1 cellular context compared by ENCODE assay signal in the genomic region with DNA sequence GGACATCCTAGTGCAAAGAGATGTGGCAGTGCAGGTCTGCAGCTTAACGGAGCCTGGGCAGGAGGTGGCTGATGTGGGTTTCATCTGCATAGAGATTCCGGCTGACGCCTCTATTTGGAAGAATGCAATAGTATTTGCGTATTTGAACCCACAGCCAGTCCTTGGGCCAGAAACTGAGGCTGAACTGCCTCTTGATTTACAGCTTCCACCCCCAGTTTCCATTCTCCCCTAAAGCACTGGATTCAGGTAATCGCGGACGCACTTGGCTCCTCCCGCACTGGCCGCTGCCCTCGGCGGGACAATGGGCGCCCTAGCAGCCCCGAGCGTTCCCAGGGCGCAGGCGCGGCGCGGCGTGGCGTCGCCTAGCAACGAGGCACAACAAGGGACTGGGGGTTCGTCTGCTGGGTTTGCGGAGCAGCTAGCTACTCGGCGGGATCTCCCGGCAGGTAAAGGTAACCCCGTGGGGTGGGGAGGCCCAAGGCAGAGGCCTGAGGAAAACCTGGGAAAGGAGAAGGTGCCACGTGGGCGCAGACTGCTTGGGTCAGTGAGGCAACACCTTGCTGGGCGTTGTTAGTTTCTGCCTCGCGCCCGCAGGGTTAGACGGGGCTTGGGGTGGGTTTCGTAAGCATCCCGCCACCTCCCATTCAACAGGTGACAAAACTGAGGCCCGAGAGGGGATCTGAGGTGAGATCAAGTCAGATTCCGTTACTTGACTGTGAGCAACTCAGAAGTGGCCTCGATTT.
TF ChIP-seq lines count a peak whose summit lies in the region.

Gene ARMC3 (plus strand): TSS at position 393 of the 743 bp plus-strand sequence. CDS start 3,944 bp downstream, outside the sequence.

TF ChIP-seq in HEK293, 187 proteins besides CTCF, POLR2A, EP300 and RAD21 (continued from another document and continues in another):
- no peak for TF ChIP-seq ZBTB49 (tag by site-specific recombination; IDR thresholded peaks at IDR 0.05; ENCODE audit: low read depth)
- no peak for TF ChIP-seq ZNF426 (tag by site-specific recombination; IDR thresholded peaks at IDR 0.05)
- no peak for TF ChIP-seq ZNF202 (tag by site-specific recombination; IDR thresholded peaks at IDR 0.05; ENCODE audit: borderline replicate concordance)
- TF ChIP-seq, protein P1, sequence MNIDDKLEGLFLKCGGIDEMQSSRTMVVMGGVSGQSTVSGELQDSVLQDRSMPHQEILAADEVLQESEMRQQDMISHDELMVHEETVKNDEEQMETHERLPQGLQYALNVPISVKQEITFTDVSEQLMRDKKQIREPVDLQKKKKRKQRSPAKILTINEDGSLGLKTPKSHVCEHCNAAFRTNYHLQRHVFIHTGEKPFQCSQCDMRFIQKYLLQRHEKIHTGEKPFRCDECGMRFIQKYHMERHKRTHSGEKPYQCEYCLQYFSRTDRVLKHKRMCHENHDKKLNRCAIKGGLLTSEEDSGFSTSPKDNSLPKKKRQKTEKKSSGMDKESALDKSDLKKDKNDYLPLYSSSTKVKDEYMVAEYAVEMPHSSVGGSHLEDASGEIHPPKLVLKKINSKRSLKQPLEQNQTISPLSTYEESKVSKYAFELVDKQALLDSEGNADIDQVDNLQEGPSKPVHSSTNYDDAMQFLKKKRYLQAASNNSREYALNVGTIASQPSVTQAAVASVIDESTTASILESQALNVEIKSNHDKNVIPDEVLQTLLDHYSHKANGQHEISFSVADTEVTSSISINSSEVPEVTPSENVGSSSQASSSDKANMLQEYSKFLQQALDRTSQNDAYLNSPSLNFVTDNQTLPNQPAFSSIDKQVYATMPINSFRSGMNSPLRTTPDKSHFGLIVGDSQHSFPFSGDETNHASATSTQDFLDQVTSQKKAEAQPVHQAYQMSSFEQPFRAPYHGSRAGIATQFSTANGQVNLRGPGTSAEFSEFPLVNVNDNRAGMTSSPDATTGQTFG (tag by site-specific recombination; IDR thresholded peaks at IDR 0.05; ENCODE audit: borderline replicate concordance): no peak
- TF ChIP-seq, protein P2, sequence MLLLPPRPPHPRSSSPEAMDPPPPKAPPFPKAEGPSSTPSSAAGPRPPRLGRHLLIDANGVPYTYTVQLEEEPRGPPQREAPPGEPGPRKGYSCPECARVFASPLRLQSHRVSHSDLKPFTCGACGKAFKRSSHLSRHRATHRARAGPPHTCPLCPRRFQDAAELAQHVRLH (tag by site-specific recombination; IDR thresholded peaks at IDR 0.05): 0 out of 2 replicates have a peak, but pooled peaks have one; percentile 34
- TF ChIP-seq ZNF391 (tag by site-specific recombination; IDR thresholded peaks at IDR 0.05; ENCODE audit: borderline replicate concordance, low read depth): no peak
- no peak for TF ChIP-seq ZNF670 (tag by site-specific recombination; IDR thresholded peaks at IDR 0.05; ENCODE audit: low read depth)
- TF ChIP-seq SP2 (tag by site-specific recombination; IDR thresholded peaks at IDR 0.05): no peak
- no peak for TF ChIP-seq ZNF513 (tag by site-specific recombination; IDR thresholded peaks at IDR 0.05)
- TF ChIP-seq ZNF658 (tag by site-specific recombination; IDR thresholded peaks at IDR 0.05): no peak
- TF ChIP-seq ZBTB20 (tag by site-specific recombination; IDR thresholded peaks at IDR 0.05): no peak
- TF ChIP-seq, protein P3, sequence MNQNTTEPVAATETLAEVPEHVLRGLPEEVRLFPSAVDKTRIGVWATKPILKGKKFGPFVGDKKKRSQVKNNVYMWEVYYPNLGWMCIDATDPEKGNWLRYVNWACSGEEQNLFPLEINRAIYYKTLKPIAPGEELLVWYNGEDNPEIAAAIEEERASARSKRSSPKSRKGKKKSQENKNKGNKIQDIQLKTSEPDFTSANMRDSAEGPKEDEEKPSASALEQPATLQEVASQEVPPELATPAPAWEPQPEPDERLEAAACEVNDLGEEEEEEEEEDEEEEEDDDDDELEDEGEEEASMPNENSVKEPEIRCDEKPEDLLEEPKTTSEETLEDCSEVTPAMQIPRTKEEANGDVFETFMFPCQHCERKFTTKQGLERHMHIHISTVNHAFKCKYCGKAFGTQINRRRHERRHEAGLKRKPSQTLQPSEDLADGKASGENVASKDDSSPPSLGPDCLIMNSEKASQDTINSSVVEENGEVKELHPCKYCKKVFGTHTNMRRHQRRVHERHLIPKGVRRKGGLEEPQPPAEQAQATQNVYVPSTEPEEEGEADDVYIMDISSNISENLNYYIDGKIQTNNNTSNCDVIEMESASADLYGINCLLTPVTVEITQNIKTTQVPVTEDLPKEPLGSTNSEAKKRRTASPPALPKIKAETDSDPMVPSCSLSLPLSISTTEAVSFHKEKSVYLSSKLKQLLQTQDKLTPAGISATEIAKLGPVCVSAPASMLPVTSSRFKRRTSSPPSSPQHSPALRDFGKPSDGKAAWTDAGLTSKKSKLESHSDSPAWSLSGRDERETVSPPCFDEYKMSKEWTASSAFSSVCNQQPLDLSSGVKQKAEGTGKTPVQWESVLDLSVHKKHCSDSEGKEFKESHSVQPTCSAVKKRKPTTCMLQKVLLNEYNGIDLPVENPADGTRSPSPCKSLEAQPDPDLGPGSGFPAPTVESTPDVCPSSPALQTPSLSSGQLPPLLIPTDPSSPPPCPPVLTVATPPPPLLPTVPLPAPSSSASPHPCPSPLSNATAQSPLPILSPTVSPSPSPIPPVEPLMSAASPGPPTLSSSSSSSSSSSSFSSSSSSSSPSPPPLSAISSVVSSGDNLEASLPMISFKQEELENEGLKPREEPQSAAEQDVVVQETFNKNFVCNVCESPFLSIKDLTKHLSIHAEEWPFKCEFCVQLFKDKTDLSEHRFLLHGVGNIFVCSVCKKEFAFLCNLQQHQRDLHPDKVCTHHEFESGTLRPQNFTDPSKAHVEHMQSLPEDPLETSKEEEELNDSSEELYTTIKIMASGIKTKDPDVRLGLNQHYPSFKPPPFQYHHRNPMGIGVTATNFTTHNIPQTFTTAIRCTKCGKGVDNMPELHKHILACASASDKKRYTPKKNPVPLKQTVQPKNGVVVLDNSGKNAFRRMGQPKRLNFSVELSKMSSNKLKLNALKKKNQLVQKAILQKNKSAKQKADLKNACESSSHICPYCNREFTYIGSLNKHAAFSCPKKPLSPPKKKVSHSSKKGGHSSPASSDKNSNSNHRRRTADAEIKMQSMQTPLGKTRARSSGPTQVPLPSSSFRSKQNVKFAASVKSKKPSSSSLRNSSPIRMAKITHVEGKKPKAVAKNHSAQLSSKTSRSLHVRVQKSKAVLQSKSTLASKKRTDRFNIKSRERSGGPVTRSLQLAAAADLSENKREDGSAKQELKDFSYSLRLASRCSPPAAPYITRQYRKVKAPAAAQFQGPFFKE (tag by site-specific recombination; IDR thresholded peaks at IDR 0.05; ENCODE audit: borderline replicate concordance): no peak
- TF ChIP-seq ZNF433 (tag by site-specific recombination; IDR thresholded peaks at IDR 0.05; ENCODE audit: low read depth): no peak
- TF ChIP-seq SETDB1 (IDR thresholded peaks at IDR 0.05; ENCODE audit: insufficient read length, low read length): no peak
- peak; percentile 62 for TF ChIP-seq PATZ1 (tag by site-specific recombination; IDR thresholded peaks at IDR 0.05)
- no peak for TF ChIP-seq ZSCAN23 (tag by site-specific recombination; IDR thresholded peaks at IDR 0.05)
- no peak for TF ChIP-seq ZNF600 (tag by site-specific recombination; IDR thresholded peaks at IDR 0.05)
- TF ChIP-seq ZNF449 (tag by site-specific recombination; IDR thresholded peaks at IDR 0.05): no peak
- TF ChIP-seq ZNF366 (tag by site-specific recombination; conservative IDR thresholded peaks at IDR 0.05): no peak
- TF ChIP-seq ZIC2 (tag by site-specific recombination; IDR thresholded peaks at IDR 0.05): peak; percentile 51
- no peak for TF ChIP-seq ZNF530 (tag by site-specific recombination; IDR thresholded peaks at IDR 0.05; ENCODE audit: low read depth)
- TF ChIP-seq, protein P4, sequence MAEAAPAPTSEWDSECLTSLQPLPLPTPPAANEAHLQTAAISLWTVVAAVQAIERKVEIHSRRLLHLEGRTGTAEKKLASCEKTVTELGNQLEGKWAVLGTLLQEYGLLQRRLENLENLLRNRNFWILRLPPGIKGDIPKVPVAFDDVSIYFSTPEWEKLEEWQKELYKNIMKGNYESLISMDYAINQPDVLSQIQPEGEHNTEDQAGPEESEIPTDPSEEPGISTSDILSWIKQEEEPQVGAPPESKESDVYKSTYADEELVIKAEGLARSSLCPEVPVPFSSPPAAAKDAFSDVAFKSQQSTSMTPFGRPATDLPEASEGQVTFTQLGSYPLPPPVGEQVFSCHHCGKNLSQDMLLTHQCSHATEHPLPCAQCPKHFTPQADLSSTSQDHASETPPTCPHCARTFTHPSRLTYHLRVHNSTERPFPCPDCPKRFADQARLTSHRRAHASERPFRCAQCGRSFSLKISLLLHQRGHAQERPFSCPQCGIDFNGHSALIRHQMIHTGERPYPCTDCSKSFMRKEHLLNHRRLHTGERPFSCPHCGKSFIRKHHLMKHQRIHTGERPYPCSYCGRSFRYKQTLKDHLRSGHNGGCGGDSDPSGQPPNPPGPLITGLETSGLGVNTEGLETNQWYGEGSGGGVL (tag by site-specific recombination; IDR thresholded peaks at IDR 0.05): no peak
- TF ChIP-seq ZNF157 (tag by site-specific recombination; IDR thresholded peaks at IDR 0.05): no peak
- TF ChIP-seq ZNF416 (tag by site-specific recombination; IDR thresholded peaks at IDR 0.05): no peak
- TF ChIP-seq, protein P5, sequence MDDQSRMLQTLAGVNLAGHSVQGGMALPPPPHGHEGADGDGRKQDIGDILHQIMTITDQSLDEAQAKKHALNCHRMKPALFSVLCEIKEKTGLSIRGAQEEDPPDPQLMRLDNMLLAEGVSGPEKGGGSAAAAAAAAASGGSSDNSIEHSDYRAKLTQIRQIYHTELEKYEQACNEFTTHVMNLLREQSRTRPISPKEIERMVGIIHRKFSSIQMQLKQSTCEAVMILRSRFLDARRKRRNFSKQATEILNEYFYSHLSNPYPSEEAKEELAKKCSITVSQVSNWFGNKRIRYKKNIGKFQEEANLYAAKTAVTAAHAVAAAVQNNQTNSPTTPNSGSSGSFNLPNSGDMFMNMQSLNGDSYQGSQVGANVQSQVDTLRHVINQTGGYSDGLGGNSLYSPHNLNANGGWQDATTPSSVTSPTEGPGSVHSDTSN (CRISPR knock-in tag; IDR thresholded peaks at IDR 0.05): no peak
- TF ChIP-seq ZNF112 (tag by site-specific recombination; IDR thresholded peaks at IDR 0.05): no peak
- TF ChIP-seq ZNF19 (tag by site-specific recombination; IDR thresholded peaks at IDR 0.05; ENCODE audit: low read depth): no peak
- TF ChIP-seq ZNF777 (tag by site-specific recombination; IDR thresholded peaks at IDR 0.05; ENCODE audit: borderline replicate concordance): no peak
- no peak for TF ChIP-seq ZNF155 (tag by site-specific recombination; IDR thresholded peaks at IDR 0.05)
- TF ChIP-seq, protein P6, sequence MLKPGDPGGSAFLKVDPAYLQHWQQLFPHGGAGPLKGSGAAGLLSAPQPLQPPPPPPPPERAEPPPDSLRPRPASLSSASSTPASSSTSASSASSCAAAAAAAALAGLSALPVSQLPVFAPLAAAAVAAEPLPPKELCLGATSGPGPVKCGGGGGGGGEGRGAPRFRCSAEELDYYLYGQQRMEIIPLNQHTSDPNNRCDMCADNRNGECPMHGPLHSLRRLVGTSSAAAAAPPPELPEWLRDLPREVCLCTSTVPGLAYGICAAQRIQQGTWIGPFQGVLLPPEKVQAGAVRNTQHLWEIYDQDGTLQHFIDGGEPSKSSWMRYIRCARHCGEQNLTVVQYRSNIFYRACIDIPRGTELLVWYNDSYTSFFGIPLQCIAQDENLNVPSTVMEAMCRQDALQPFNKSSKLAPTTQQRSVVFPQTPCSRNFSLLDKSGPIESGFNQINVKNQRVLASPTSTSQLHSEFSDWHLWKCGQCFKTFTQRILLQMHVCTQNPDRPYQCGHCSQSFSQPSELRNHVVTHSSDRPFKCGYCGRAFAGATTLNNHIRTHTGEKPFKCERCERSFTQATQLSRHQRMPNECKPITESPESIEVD (tag by site-specific recombination; IDR thresholded peaks at IDR 0.05): no peak
